In the genomic region with DNA sequence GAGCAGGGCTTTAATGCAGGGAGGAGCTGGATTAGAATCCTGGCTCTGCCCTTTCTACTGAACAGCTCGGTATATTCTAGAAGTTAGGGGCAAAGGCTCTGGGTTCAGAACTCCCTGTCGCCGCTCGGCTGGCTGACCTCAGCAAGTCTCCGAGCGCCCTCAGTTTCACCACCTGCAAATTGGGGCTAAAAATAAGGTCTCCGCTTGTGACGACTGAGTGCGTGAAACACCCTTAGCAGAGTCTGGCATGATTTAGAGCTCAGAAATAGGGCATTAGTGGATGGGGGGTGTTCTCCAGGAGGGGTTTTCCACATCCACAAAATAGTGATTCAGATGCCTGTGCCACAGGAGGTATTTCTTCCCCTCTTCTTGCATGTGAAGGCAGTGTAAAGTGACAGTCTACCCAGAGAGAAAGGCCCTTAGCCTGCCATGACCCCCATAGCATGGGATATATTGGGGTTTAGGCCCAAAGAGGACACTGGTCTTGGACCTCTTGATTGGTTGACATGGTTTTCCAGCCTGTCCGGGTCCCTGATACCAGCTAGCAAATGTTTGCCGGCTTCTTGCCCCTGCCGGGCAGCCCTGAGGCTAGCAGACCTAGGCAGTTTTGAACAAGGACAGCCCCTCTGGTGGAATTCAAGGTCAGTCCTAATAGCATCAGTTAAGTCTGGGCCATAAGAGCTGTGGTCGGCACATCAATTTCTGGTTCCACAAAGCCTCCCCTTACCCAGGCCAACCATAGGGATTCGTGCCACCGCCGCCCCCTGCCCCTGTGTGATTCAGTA, we compare ENCODE assay signal across 1 cellular context.
TF ChIP-seq lines count a peak whose summit lies in the region.

No MANE protein-coding gene starts in this region.

TF ChIP-seq in K562, 482 proteins besides CTCF, POLR2A, EP300 and RAD21:
- TF ChIP-seq KDM1A (IDR thresholded peaks at IDR 0.05) (peak in 1 of 2 experiments; percentile 46; a peak in 1 of 4 replicates), BCOR (IDR thresholded peaks at IDR 0.05) (peak; percentile 79), ZC3H11A (IDR thresholded peaks at IDR 0.05; ENCODE audit: low read depth, low read length) (no peak), TAF15 (IDR thresholded peaks at IDR 0.05; ENCODE audit: low read depth, low read length) (no peak), PKNOX1 (IDR thresholded peaks at IDR 0.05) (no peak), CXXC5 (CRISPR knock-in tag; IDR thresholded peaks at IDR 0.05) (no peak), FOXA1 (IDR thresholded peaks at IDR 0.05; ENCODE audit: borderline replicate concordance) (no peak), RBM25 (IDR thresholded peaks at IDR 0.05; ENCODE audit: low read depth, low read length, severe bottlenecking) (peak; percentile 68), SAP30 (IDR thresholded peaks at IDR 0.05; ENCODE audit: borderline replicate concordance, insufficient read depth, low read depth, low read length, poor library complexity, severe bottlenecking) (no peak)
